Comparison of ENCODE assay signal across 1 cellular context in the genomic region with DNA sequence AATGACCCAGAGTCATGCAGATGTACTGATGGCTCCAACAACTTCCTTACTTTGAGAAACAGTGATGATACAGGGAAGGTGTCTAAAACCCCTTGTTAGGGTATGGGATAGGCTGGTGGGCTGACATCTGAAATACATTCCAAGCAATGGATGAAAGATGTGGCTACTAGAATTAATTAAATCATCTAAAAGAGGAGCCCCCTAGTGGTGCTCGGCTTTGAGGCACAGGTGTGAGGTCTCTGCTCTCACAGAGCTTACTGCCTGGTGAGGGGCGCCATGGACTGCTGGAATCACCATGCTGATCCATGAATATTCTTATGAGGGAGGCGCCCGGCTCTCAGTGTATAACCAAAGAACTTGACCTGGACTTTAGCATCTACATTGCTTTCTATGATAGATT.
TF ChIP-seq lines count a peak whose summit lies in the region.

No MANE protein-coding gene starts in this region.

TF ChIP-seq in GM23338, 12 proteins besides CTCF, POLR2A, EP300 and RAD21 (continued from another document):
- TF ChIP-seq, protein P1, sequence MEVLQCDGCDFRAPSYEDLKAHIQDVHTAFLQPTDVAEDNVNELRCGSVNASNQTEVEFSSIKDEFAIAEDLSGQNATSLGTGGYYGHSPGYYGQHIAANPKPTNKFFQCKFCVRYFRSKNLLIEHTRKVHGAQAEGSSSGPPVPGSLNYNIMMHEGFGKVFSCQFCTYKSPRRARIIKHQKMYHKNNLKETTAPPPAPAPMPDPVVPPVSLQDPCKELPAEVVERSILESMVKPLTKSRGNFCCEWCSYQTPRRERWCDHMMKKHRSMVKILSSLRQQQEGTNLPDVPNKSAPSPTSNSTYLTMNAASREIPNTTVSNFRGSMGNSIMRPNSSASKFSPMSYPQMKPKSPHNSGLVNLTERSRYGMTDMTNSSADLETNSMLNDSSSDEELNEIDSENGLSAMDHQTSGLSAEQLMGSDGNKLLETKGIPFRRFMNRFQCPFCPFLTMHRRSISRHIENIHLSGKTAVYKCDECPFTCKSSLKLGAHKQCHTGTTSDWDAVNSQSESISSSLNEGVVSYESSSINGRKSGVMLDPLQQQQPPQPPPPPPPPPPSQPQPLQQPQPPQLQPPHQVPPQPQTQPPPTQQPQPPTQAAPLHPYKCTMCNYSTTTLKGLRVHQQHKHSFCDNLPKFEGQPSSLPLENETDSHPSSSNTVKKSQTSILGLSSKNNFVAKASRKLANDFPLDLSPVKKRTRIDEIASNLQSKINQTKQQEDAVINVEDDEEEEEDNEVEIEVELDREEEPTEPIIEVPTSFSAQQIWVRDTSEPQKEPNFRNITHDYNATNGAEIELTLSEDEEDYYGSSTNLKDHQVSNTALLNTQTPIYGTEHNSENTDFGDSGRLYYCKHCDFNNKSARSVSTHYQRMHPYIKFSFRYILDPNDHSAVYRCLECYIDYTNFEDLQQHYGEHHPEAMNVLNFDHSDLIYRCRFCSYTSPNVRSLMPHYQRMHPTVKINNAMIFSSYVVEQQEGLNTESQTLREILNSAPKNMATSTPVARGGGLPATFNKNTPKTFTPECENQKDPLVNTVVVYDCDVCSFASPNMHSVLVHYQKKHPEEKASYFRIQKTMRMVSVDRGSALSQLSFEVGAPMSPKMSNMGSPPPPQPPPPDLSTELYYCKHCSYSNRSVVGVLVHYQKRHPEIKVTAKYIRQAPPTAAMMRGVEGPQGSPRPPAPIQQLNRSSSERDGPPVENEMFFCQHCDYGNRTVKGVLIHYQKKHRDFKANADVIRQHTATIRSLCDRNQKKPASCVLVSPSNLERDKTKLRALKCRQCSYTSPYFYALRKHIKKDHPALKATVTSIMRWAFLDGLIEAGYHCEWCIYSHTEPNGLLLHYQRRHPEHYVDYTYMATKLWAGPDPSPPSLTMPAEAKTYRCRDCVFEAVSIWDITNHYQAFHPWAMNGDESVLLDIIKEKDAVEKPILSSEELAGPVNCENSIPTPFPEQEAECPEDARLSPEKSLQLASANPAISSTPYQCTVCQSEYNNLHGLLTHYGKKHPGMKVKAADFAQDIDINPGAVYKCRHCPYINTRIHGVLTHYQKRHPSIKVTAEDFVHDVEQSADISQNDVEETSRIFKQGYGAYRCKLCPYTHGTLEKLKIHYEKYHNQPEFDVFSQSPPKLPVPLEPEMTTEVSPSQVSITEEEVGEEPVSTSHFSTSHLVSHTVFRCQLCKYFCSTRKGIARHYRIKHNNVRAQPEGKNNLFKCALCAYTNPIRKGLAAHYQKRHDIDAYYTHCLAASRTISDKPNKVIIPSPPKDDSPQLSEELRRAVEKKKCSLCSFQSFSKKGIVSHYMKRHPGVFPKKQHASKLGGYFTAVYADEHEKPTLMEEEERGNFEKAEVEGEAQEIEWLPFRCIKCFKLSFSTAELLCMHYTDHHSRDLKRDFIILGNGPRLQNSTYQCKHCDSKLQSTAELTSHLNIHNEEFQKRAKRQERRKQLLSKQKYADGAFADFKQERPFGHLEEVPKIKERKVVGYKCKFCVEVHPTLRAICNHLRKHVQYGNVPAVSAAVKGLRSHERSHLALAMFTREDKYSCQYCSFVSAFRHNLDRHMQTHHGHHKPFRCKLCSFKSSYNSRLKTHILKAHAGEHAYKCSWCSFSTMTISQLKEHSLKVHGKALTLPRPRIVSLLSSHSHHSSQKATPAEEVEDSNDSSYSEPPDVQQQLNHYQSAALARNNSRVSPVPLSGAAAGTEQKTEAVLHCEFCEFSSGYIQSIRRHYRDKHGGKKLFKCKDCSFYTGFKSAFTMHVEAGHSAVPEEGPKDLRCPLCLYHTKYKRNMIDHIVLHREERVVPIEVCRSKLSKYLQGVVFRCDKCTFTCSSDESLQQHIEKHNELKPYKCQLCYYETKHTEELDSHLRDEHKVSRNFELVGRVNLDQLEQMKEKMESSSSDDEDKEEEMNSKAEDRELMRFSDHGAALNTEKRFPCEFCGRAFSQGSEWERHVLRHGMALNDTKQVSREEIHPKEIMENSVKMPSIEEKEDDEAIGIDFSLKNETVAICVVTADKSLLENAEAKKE (CRISPR knock-in tag; IDR thresholded peaks at IDR 0.05), result no peak
- no peak for TF ChIP-seq REST (IDR thresholded peaks at IDR 0.05; ENCODE audit: unreplicated experiment)
